Comparison of ENCODE assay signal across 8 cellular contexts in genomic region chr7:124101173-124101768, GRCh38.
A peak's percentile ranks its signal among the peaks of the same experiment; 100 is the strongest.
DNase-seq lines count a peak whose midpoint lies in the region; ATAC-seq and TF ChIP-seq lines count a peak whose summit lies in the region.

No MANE protein-coding gene starts in this region.

- H3K9me3 ChIP-seq in stomach: peaks cover 0 to 8% (median 2%) of the 10 kb centered on the region in 4 donors
- H3K9me3 ChIP-seq in vagina: no peaks in the 10 kb centered on the region

- no peak overlapping the region for H3K27ac Mint-ChIP-seq in activated CD8-positive, alpha-beta T cell treated with anti-CD3 and anti-CD28 coated beads for 36 hours
- no peak overlapping the region for H3K27ac Mint-ChIP-seq in activated CD8-positive, alpha-beta T cell treated with anti-CD3 and anti-CD28 coated beads, Interleukin-2, amount 10 ng/mL, durations not matched to agents 7 days and 5 days

- H3K4me1 Mint-ChIP-seq in activated CD8-positive, alpha-beta T cell treated with anti-CD3 and anti-CD28 coated beads for 36 hours (ENCODE audit: low read depth): no peaks in the 10 kb centered on the region
- H3K4me1 Mint-ChIP-seq in activated CD8-positive, alpha-beta T cell treated with anti-CD3 and anti-CD28 coated beads, Interleukin-2, amount 10 ng/mL, durations not matched to agents 7 days and 5 days (ENCODE audit: low read depth): no peaks in the 10 kb centered on the region

- intact Hi-C loops in activated CD8-positive, alpha-beta T cell treated with anti-CD3 and anti-CD28 coated beads for 36 hours (cut with micrococcal nuclease): no loop called here
- intact Hi-C loops in stomach (cut with DNase I; ENCODE audit: low total_unique reads): no loop called here
- intact Hi-C loops in vagina (cut with DNase I): no loop called here

- POLR2A ChIA-PET in activated CD8-positive, alpha-beta T cell treated with anti-CD3 and anti-CD28 coated beads for 36 hours (lab: Charles Lee): no interaction called here
- POLR2A ChIA-PET in activated CD8-positive, alpha-beta T cell treated with anti-CD3 and anti-CD28 coated beads, Interleukin-2, amount 10 ng/mL, durations not matched to agents 7 days and 5 days (lab: Charles Lee): no interaction called here

- H3K36me3 ChIP-seq in stomach (no peaks in the 10 kb centered on the region), vagina (no peaks in the 10 kb centered on the region)

- H3K27ac ChIP-seq in stomach (no peak overlapping the region), vagina (no peak overlapping the region)

- 20 to 33% (median 24%) methylated on average over 5 of the region's 5 CpGs for WGBS in stomach, 5 donors

- CTCF ChIA-PET in activated CD8-positive, alpha-beta T cell treated with anti-CD3 and anti-CD28 coated beads for 36 hours (lab: Charles Lee): interaction anchor here (0.7 to 1.5 kb wide), 7 partner anchors 9 to 860 kb away, joined by 3 to 5 read pairs (median 3); no protein-coding TSS in a partner anchor
- CTCF ChIA-PET in activated CD8-positive, alpha-beta T cell treated with anti-CD3 and anti-CD28 coated beads, Interleukin-2, amount 10 ng/mL, durations not matched to agents 7 days and 5 days (lab: Charles Lee): interaction anchor here (0.7 kb wide), 1 partner anchor 751 kb away, joined by 3 read pairs; no protein-coding TSS in a partner anchor

- no peak for TF ChIP-seq EP300 in stomach (IDR thresholded peaks at IDR 0.05)

- no peak overlapping the region for H3K4me3 Mint-ChIP-seq in activated CD8-positive, alpha-beta T cell treated with anti-CD3 and anti-CD28 coated beads for 36 hours
- no peak overlapping the region for H3K4me3 Mint-ChIP-seq in activated CD8-positive, alpha-beta T cell treated with anti-CD3 and anti-CD28 coated beads, Interleukin-2, amount 10 ng/mL, durations not matched to agents 7 days and 5 days

- H3K4me3 ChIP-seq in fibroblast of mammary gland (ENCODE audit: control insufficient read depth, low read depth, low read length): no peak overlapping the region
- no peak overlapping the region for H3K4me3 ChIP-seq in stomach
- no peak overlapping the region for H3K4me3 ChIP-seq in vagina

- no peaks in the 10 kb centered on the region for H3K27me3 Mint-ChIP-seq in activated CD8-positive, alpha-beta T cell treated with anti-CD3 and anti-CD28 coated beads for 36 hours
- no peaks in the 10 kb centered on the region for H3K27me3 Mint-ChIP-seq in activated CD8-positive, alpha-beta T cell treated with anti-CD3 and anti-CD28 coated beads, Interleukin-2, amount 10 ng/mL, durations not matched to agents 7 days and 5 days (ENCODE audit: low read depth)

- peak; percentile 49 for TF ChIP-seq CTCF in activated CD8-positive, alpha-beta T cell treated with anti-CD3 and anti-CD28 coated beads for 36 hours (IDR thresholded peaks at IDR 0.05)
- TF ChIP-seq CTCF in fibroblast of mammary gland (conservative IDR thresholded peaks at IDR 0.05; ENCODE audit: control insufficient read depth, insufficient read depth, low read depth, low read length) (peak; percentile 20), stomach (IDR thresholded peaks at IDR 0.05) (peak in 3 of 7 experiments; percentile 35 to 42 (median 41)), vagina (IDR thresholded peaks at IDR 0.05) (no peak)

- TF ChIP-seq POLR2A in stomach (IDR thresholded peaks at IDR 0.05) (no peak), vagina (IDR thresholded peaks at IDR 0.05) (no peak)

- H3K27me3 ChIP-seq in stomach: no peaks in the 10 kb centered on the region
- no peaks in the 10 kb centered on the region for H3K27me3 ChIP-seq in vagina

- ATAC-seq in activated CD8-positive, alpha-beta T cell treated with anti-CD3 and anti-CD28 coated beads for 36 hours: no peak
- no peak for ATAC-seq in activated CD8-positive, alpha-beta T cell treated with anti-CD3 and anti-CD28 coated beads, Interleukin-2, amount 10 ng/mL, durations not matched to agents 7 days and 5 days
- ATAC-seq in HG03159 (IDR thresholded peaks at IDR 0.05; ENCODE audit: unreplicated experiment): no peak
- ATAC-seq in HG02852 (IDR thresholded peaks at IDR 0.05; ENCODE audit: unreplicated experiment): no peak

- no peaks in the 10 kb centered on the region for H3K4me1 ChIP-seq in stomach
- no peaks in the 10 kb centered on the region for H3K4me1 ChIP-seq in vagina

- peak; percentile 34 for DNase-seq in activated CD8-positive, alpha-beta T cell treated with anti-CD3 and anti-CD28 coated beads for 36 hours
- DNase-seq in activated CD8-positive, alpha-beta T cell treated with anti-CD3 and anti-CD28 coated beads, Interleukin-2, amount 10 ng/mL, durations not matched to agents 7 days and 5 days: no peak
- DNase-seq in NCI-H69 (lab: John Stamatoyannopoulos, UW) (peak; percentile 51), fibroblast of mammary gland (ENCODE audit: low read depth) (peak; percentile 6), stomach (peak; percentile 35), vagina (ENCODE audit: extremely low spot score in 2 of 2) (no peak)

- H3K9me3 Mint-ChIP-seq in activated CD8-positive, alpha-beta T cell treated with anti-CD3 and anti-CD28 coated beads for 36 hours: peaks cover 9% of the 10 kb centered on the region
- H3K9me3 Mint-ChIP-seq in activated CD8-positive, alpha-beta T cell treated with anti-CD3 and anti-CD28 coated beads, Interleukin-2, amount 10 ng/mL, durations not matched to agents 7 days and 5 days (ENCODE audit: insufficient read depth): peaks cover 4% of the 10 kb centered on the region

- H3K36me3 Mint-ChIP-seq in activated CD8-positive, alpha-beta T cell treated with anti-CD3 and anti-CD28 coated beads for 36 hours (ENCODE audit: low read depth): no peaks in the 10 kb centered on the region
- H3K36me3 Mint-ChIP-seq in activated CD8-positive, alpha-beta T cell treated with anti-CD3 and anti-CD28 coated beads, Interleukin-2, amount 10 ng/mL, durations not matched to agents 7 days and 5 days (ENCODE audit: low read depth): no peaks in the 10 kb centered on the region

Comparison
In these comparisons a context has a peak if more than half of its experiments do, and no peak if none do; other contexts are left out.
1. DNase-seq: peak in activated CD8-positive, alpha-beta T cell treated with anti-CD3 and anti-CD28 coated beads for 36 hours (single experiment), NCI-H69 (single experiment), fibroblast of mammary gland (single experiment) and stomach (single experiment); none in activated CD8-positive, alpha-beta T cell treated with anti-CD3 and anti-CD28 coated beads, Interleukin-2, amount 10 ng/mL, durations not matched to agents 7 days and 5 days (single experiment) and vagina (0 of 2).
2. CTCF ChIP-seq: peak in activated CD8-positive, alpha-beta T cell treated with anti-CD3 and anti-CD28 coated beads for 36 hours (single experiment) and fibroblast of mammary gland (single experiment); none in vagina (0 of 3).